In the genomic region with DNA sequence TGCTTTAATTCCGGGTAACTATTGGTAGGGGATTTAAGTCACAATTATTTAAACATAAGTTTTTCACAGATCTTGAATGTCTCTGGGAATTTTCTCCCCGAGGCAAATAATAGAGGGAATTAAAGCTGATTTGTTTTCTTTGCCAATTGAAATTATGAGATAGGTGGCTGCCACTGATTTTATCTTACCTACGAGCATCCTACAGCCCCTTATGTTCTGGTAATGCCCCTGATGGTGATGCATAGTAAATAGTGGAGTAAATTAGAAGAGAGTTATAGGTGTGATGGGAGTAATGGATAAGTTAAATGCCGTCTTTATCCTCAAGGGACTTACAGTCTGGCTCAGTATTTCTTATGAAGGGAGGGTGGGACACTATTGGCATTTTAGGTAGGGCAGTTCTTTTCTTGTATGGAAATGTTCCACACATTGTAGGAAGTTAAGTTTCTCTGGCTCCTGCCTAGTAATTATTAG, we compare ENCODE assay signal across 24 cellular contexts. TPM values are rescaled to one million over a fixed set of nuclear protein-coding genes. Genes with fewer than 3 reads are reported as not detected.
A peak's percentile ranks its signal among the peaks of the same experiment; 100 is the strongest.
DNase-seq lines count a peak whose midpoint lies in the region; ATAC-seq, FAIRE-seq and TF ChIP-seq lines count a peak whose summit lies in the region.
"Had no signal": no experiment of that assay in that cellular context is flagged by ENCODE, and none has a peak within 500 bp of the region (broad histone marks: within the 10 kb centered on the region; RNA-seq: fewer than 3 reads in every experiment).

No MANE protein-coding gene starts in this region.

- in situ Hi-C loops in gastrocnemius medialis (cut with MboI; ENCODE audit: low sequenced_read_pairs in 4 of 4): loop anchor here in 2 of 4 donors (25.0 kb wide), 1 partner anchor 191 kb away; no protein-coding TSS in a partner anchor

- H3K9ac ChIP-seq in BLaER1: no peak overlapping the region
- peak overlapping the region; percentile 6 for H3K9ac ChIP-seq in astrocyte (ENCODE audit: low read length)
- H3K9ac ChIP-seq: parathyroid adenoma had no signal

- no peak overlapping the region for H2AFZ ChIP-seq in astrocyte (ENCODE audit: low read depth, low read length)
- H2AFZ ChIP-seq: parathyroid adenoma had no signal

- H3K36me3 ChIP-seq in BLaER1: peaks cover 15% of the 10 kb centered on the region
- H3K36me3 ChIP-seq in astrocyte (ENCODE audit: insufficient read depth, low read length): no peaks in the 10 kb centered on the region
- no peaks in the 10 kb centered on the region for H3K36me3 ChIP-seq in gastrocnemius medialis
- H3K36me3 ChIP-seq: adrenal gland, right lobe of liver, upper lobe of left lung had no signal

- H3K9me3 ChIP-seq in BLaER1: no peaks in the 10 kb centered on the region
- no peaks in the 10 kb centered on the region for H3K9me3 ChIP-seq in astrocyte (ENCODE audit: insufficient read depth, low read depth, low read length)
- H3K9me3 ChIP-seq in gastrocnemius medialis: no peaks in the 10 kb centered on the region
- H3K9me3 ChIP-seq: adrenal gland, right lobe of liver, upper lobe of left lung had no signal

- ATAC-seq in gastrocnemius medialis: no peak
- ATAC-seq in HG03196 (IDR thresholded peaks at IDR 0.05; ENCODE audit: unreplicated experiment): no peak
- ATAC-seq: GM12878, T-cell had no signal

- H3K4me2 ChIP-seq in BLaER1 (peak overlapping the region; percentile 69), astrocyte (ENCODE audit: low read length) (peak overlapping the region; percentile 37)

- peak overlapping the region; percentile 37; the same call in 1 of the 2 replicates for H3K27ac Mint-ChIP-seq in HFFc6
- H3K27ac Mint-ChIP-seq in astrocyte (ENCODE audit: unreplicated experiment): no peak overlapping the region
- H3K27ac Mint-ChIP-seq: activated T-cell treated with anti-CD3 and anti-CD28 coated beads, Interleukin-2, amount 50 U/mL, for 24 hours; T-cell had no signal

- H3K9me3 Mint-ChIP-seq in HFFc6 (no peaks in the 10 kb centered on the region), astrocyte (ENCODE audit: unreplicated experiment) (no peaks in the 10 kb centered on the region)
- H3K9me3 Mint-ChIP-seq: activated T-cell treated with anti-CD3 and anti-CD28 coated beads, Interleukin-2, amount 50 U/mL, for 24 hours; nephron; T-cell had no signal

- H3K79me2 ChIP-seq in astrocyte (ENCODE audit: insufficient read depth, low read length): peaks cover 5% of the 10 kb centered on the region
- H3K79me2 ChIP-seq: parathyroid adenoma had no signal

- no peak overlapping the region for H3K27ac ChIP-seq in BLaER1
- no peak overlapping the region for H3K27ac ChIP-seq in astrocyte (ENCODE audit: low read depth, low read length)
- H3K27ac ChIP-seq in gastrocnemius medialis: peak overlapping the region in 3 of 4 donors; percentile 5 to 31 (median 24)
- H3K27ac ChIP-seq: adrenal gland, parathyroid adenoma, right lobe of liver, upper lobe of left lung had no signal

- peaks cover 5% of the 10 kb centered on the region for H3K36me3 Mint-ChIP-seq in HFFc6 (ENCODE audit: low read depth)
- H3K36me3 Mint-ChIP-seq in astrocyte (ENCODE audit: low read depth, unreplicated experiment): no peaks in the 10 kb centered on the region
- H3K36me3 Mint-ChIP-seq: T-cell had no signal

- H3K27me3 ChIP-seq in BLaER1 (no peaks in the 10 kb centered on the region), astrocyte (ENCODE audit: insufficient read depth, low read length) (no peaks in the 10 kb centered on the region), gastrocnemius medialis (no peaks in the 10 kb centered on the region)
- H3K27me3 ChIP-seq: adrenal gland, right lobe of liver, upper lobe of left lung had no signal

- DNase-seq in HFFc6 (no peak), astrocyte (ENCODE audit: low read depth) (no peak), gastrocnemius medialis (no peak), NCI-H2107 treated with DMSO at 0.1 percent for 48 hours (lab: John Stamatoyannopoulos, UW; ENCODE audit: unreplicated experiment) (no peak), NCI-H1694 treated with DMSO at 0.1 percent for 48 hours (lab: John Stamatoyannopoulos, UW) (no peak)
- DNase-seq: activated CD4-positive, alpha-beta T cell treated with anti-CD3 and anti-CD28 coated beads for 1 hour; activated CD8-positive, alpha-beta memory T cell treated with anti-CD3 and anti-CD28 coated beads for 24 hours; activated naive CD4-positive, alpha-beta T cell; activated T-cell treated with anti-CD3 and anti-CD28 coated beads, Interleukin-2, amount 50 U/mL, for 24 hours; adrenal gland; cortex of kidney; DMS79 treated with DMSO at 0.1 percent for 48 hours; head of caudate nucleus; NCI-H2107; NCI-H524; right lobe of liver; T-cell had no signal

- H4K20me1 ChIP-seq in BLaER1: peaks cover under 1% of the 10 kb centered on the region; the same call in 1 of the 2 replicates
- H4K20me1 ChIP-seq in astrocyte (ENCODE audit: insufficient read depth, low read length): no peaks in the 10 kb centered on the region

- no peak for TF ChIP-seq CTCF in HFFc6 (IDR thresholded peaks at IDR 0.05)
- TF ChIP-seq CTCF in astrocyte (IDR thresholded peaks at IDR 0.05; ENCODE audit: insufficient read depth, low read depth, low read length): no peak
- no peak for TF ChIP-seq CTCF in gastrocnemius medialis (IDR thresholded peaks at IDR 0.05 in 4 of 5, conservative IDR thresholded peaks at IDR 0.05 in 1 of 5)

- intact Hi-C loops in gastrocnemius medialis (cut with DNase I; ENCODE audit: low total_unique reads): no loop called here

- H3K4me1 ChIP-seq in BLaER1 (peaks cover 34% of the 10 kb centered on the region), astrocyte (ENCODE audit: insufficient read depth, low read length) (peaks cover 26% of the 10 kb centered on the region), gastrocnemius medialis (peaks cover 37 to 44% of the 10 kb centered on the region in 2 donors)
- H3K4me1 ChIP-seq: adrenal gland, parathyroid adenoma, right lobe of liver had no signal

- H3K4me3 Mint-ChIP-seq in HFFc6: no peak overlapping the region
- H3K4me3 Mint-ChIP-seq in astrocyte (ENCODE audit: unreplicated experiment): no peak overlapping the region
- H3K4me3 Mint-ChIP-seq: activated T-cell treated with anti-CD3 and anti-CD28 coated beads, Interleukin-2, amount 50 U/mL, for 24 hours; nephron; T-cell had no signal

- no peak for FAIRE-seq in astrocyte (lab: Jason Lieb, UNC)
- FAIRE-seq: bronchial epithelial cell, GM12878 had no signal

- H3K4me3 ChIP-seq in BLaER1 (no peak overlapping the region), astrocyte (ENCODE audit: insufficient read depth, low read depth, low read length) (no peak overlapping the region), gastrocnemius medialis (no peak overlapping the region)
- H3K4me3 ChIP-seq: adrenal gland, GM12878, right lobe of liver, upper lobe of left lung had no signal

- no peaks in the 10 kb centered on the region for H3K27me3 Mint-ChIP-seq in HFFc6 (ENCODE audit: insufficient read depth)
- H3K27me3 Mint-ChIP-seq in astrocyte (ENCODE audit: low read depth, unreplicated experiment): no peaks in the 10 kb centered on the region

- H3K4me1 Mint-ChIP-seq in HFFc6 (ENCODE audit: low read depth): peaks cover 74% of the 10 kb centered on the region
- peaks cover 27% of the 10 kb centered on the region for H3K4me1 Mint-ChIP-seq in astrocyte (ENCODE audit: low read depth, unreplicated experiment)
- H3K4me1 Mint-ChIP-seq: T-cell had no signal

- TF ChIP-seq POLR2A in gastrocnemius medialis (IDR thresholded peaks at IDR 0.05): no peak

RNA-seq across cellular contexts. Expression of a gene that starts 58.1 kb away (rescaled TPM):
- 10 to 100 TPM; 11.5 to 29.2 (median 13.2) TPM for total RNA-seq in HFFc6 (2021; fragmentation: NEBNext Ultra II Directional; extraction: Animal tissue kit (Norgen Biotek cat#: 25700))
- total RNA-seq in astrocyte (20.2 and 27.6 TPM in 2 replicates), gastrocnemius medialis (10 to 100 TPM in 1 of 4 donors, 1 to 10 TPM in 3; 3.0 to 14.0 (median 5.6) TPM)

Comparison
In these comparisons a context has a peak if more than half of its experiments do, and no peak if none do; other contexts are left out.
1. H3K27ac ChIP-seq: peak in gastrocnemius medialis (3 of 4); none in BLaER1 (single experiment) and astrocyte (single experiment).